In the genomic region with DNA sequence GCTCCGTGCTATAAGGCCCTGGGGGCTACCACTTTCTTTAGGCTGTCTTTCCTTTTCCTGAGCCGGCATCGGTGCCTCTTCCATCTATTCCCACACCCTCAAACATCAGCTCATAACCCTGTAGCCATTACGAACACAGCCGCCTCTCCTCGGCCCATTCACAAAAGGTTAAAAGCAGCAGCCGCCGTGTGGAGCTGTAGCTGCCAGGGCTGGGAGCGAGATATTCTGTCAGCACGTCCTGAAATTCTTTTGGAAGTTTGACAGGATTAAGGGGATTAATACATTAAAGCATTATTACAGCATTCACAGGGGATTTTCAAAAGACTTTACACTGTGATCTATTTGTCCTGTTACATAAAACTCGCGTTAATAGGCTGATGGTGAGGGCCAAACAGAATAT, we compare ENCODE assay signal across 14 cellular contexts.
DNase-seq lines count a peak whose midpoint lies in the region; ATAC-seq and TF ChIP-seq lines count a peak whose summit lies in the region.
"Had no signal": no experiment of that assay in that cellular context is flagged by ENCODE, and none has a peak within 500 bp of the region (broad histone marks: within the 10 kb centered on the region; RNA-seq: fewer than 3 reads in every experiment).

No MANE protein-coding gene starts in this region.

- H3K27me3 ChIP-seq in neural cell (ENCODE audit: insufficient read depth, low read depth, low read length): no peaks in the 10 kb centered on the region

- H3K9me2 ChIP-seq in neural cell (ENCODE audit: insufficient read depth, low read length): no peaks in the 10 kb centered on the region

- peak overlapping the region; percentile 18 for H2AFZ ChIP-seq in neural cell (ENCODE audit: low read depth, low read length)

- no peaks in the 10 kb centered on the region for H3K79me2 ChIP-seq in neural cell (replicated peaks; ENCODE audit: insufficient read depth, low read length)

- no peaks in the 10 kb centered on the region for H4K20me1 ChIP-seq in neural cell (ENCODE audit: insufficient read depth)

- ATAC-seq in HG03175 (IDR thresholded peaks at IDR 0.05; ENCODE audit: unreplicated experiment): no peak

- no peak overlapping the region for H3K4me2 ChIP-seq in neural cell (ENCODE audit: low read length)
- H3K4me2 ChIP-seq: A549 had no signal

- no peak for TF ChIP-seq RAD21 in neural cell (conservative IDR thresholded peaks at IDR 0.05)

- H3K27ac ChIP-seq in neural cell (ENCODE audit: low read length): peak overlapping the region; percentile 33
- H3K27ac ChIP-seq: A549 had no signal

- no peak for TF ChIP-seq CTCF in neural cell (IDR thresholded peaks at IDR 0.05; ENCODE audit: poor library complexity, severe bottlenecking)

- no peaks in the 10 kb centered on the region for H3K36me3 ChIP-seq in neural cell (ENCODE audit: insufficient read depth, low read length)

- DNase-seq in NCI-H446 (lab: John Stamatoyannopoulos, UW) (peak; percentile 49 to 53), NCI-H446 treated with DMSO at 0.1 percent for 48 hours (lab: John Stamatoyannopoulos, UW) (no peak), NCI-H1092 (lab: John Stamatoyannopoulos, UW) (peak; percentile 63), astrocyte of the hippocampus (ENCODE audit: low read depth, low spot score) (peak; percentile 16), posterior cingulate gyrus (no peak)
- DNase-seq in activated CD4-positive, alpha-beta T cell treated with anti-CD3 and anti-CD28 coated beads, Interleukin-2, amount 50 U/mL, for 1 hour: no peak
- DNase-seq: DMS79, IMR-90, NCI-H1694, NCI-H510A treated with DMSO at 0.1 percent for 48 hours, SHP77 treated with DMSO at 0.1 percent for 48 hours had no signal

- no peaks in the 10 kb centered on the region for H3F3A ChIP-seq in neural cell (ENCODE audit: insufficient read depth, low read length, poor library complexity, severe bottlenecking)

- no peak overlapping the region for H3K9ac ChIP-seq in neural cell (ENCODE audit: low read length)

- intact Hi-C loops in posterior cingulate gyrus (cut with DNase I): no loop called here

- H3K4me3 ChIP-seq in neural cell (ENCODE audit: low read length): peak overlapping the region; percentile 2
- H3K4me3 ChIP-seq: A549 had no signal

- TF ChIP-seq EP300 in neural cell (conservative IDR thresholded peaks at IDR 0.05; ENCODE audit: poor library complexity, severe bottlenecking): no peak

- no peaks in the 10 kb centered on the region for H3K9me3 ChIP-seq in neural cell (ENCODE audit: low read length)
- H3K9me3 ChIP-seq: A549 had no signal

TF ChIP-seq in neural cell, 6 proteins besides CTCF, POLR2A, EP300 and RAD21:
- TF ChIP-seq SMC3 (conservative IDR thresholded peaks at IDR 0.05; ENCODE audit: poor library complexity): no peak
- no peak for TF ChIP-seq TAF1 (IDR thresholded peaks at IDR 0.05; ENCODE audit: low read depth)
- TF ChIP-seq EZH2 (IDR thresholded peaks at IDR 0.05; ENCODE audit: borderline replicate concordance, insufficient read depth, low read length, poor library complexity, severe bottlenecking): no peak
- TF ChIP-seq POLR2AphosphoS5 (IDR thresholded peaks at IDR 0.05): no peak
- TF ChIP-seq MXI1 (conservative IDR thresholded peaks at IDR 0.05; ENCODE audit: poor library complexity, severe bottlenecking): no peak
- TF ChIP-seq, protein P1, sequence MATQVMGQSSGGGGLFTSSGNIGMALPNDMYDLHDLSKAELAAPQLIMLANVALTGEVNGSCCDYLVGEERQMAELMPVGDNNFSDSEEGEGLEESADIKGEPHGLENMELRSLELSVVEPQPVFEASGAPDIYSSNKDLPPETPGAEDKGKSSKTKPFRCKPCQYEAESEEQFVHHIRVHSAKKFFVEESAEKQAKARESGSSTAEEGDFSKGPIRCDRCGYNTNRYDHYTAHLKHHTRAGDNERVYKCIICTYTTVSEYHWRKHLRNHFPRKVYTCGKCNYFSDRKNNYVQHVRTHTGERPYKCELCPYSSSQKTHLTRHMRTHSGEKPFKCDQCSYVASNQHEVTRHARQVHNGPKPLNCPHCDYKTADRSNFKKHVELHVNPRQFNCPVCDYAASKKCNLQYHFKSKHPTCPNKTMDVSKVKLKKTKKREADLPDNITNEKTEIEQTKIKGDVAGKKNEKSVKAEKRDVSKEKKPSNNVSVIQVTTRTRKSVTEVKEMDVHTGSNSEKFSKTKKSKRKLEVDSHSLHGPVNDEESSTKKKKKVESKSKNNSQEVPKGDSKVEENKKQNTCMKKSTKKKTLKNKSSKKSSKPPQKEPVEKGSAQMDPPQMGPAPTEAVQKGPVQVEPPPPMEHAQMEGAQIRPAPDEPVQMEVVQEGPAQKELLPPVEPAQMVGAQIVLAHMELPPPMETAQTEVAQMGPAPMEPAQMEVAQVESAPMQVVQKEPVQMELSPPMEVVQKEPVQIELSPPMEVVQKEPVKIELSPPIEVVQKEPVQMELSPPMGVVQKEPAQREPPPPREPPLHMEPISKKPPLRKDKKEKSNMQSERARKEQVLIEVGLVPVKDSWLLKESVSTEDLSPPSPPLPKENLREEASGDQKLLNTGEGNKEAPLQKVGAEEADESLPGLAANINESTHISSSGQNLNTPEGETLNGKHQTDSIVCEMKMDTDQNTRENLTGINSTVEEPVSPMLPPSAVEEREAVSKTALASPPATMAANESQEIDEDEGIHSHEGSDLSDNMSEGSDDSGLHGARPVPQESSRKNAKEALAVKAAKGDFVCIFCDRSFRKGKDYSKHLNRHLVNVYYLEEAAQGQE (IDR thresholded peaks at IDR 0.05; ENCODE audit: borderline replicate concordance): no peak

Comparison
In these comparisons a context has a peak if more than half of its experiments do, and no peak if none do; other contexts are left out.
1. DNase-seq: peak in NCI-H446 (2 of 2), NCI-H1092 (single experiment) and astrocyte of the hippocampus (single experiment); none in NCI-H446 treated with DMSO at 0.1 percent for 48 hours (single experiment), posterior cingulate gyrus (0 of 10) and activated CD4-positive, alpha-beta T cell treated with anti-CD3 and anti-CD28 coated beads, Interleukin-2, amount 50 U/mL, for 1 hour (single experiment).